19 cellular contexts compared by ENCODE assay signal in genomic region chr11:7690648-7691047, GRCh38. TPM values are rescaled to one million over a fixed set of nuclear protein-coding genes. Genes with fewer than 3 reads are reported as not detected.
DNase-seq lines count a peak whose midpoint lies in the region; ATAC-seq and TF ChIP-seq lines count a peak whose summit lies in the region.
"Had no signal": no experiment of that assay in that cellular context is flagged by ENCODE, and none has a peak within 500 bp of the region (broad histone marks: within the 10 kb centered on the region; RNA-seq: fewer than 3 reads in every experiment).

No MANE protein-coding gene starts in this region.

- no peaks in the 10 kb centered on the region for H3K79me1 ChIP-seq in trophoblast cell (ENCODE audit: low read length)

- H3K27me3 Mint-ChIP-seq in chondrocyte (ENCODE audit: low read depth) (no peaks in the 10 kb centered on the region), progenitor cell of endocrine pancreas (peaks cover 7% of the 10 kb centered on the region)
- peaks cover 27% of the 10 kb centered on the region in 2 donors for H3K27me3 Mint-ChIP-seq in CD4-positive, alpha-beta memory T cell

- H3K27ac Mint-ChIP-seq in chondrocyte (ENCODE audit: unreplicated experiment) (no peak overlapping the region), progenitor cell of endocrine pancreas (no peak overlapping the region)
- no peak overlapping the region for H3K27ac Mint-ChIP-seq in CD4-positive, alpha-beta memory T cell
- H3K27ac Mint-ChIP-seq: activated CD4-positive, alpha-beta T cell treated with anti-CD3 and anti-CD28 coated beads, Interleukin-2, amount 10 ng/mL, durations not matched to agents 7 days and 5 days; activated T-cell treated with anti-CD3 and anti-CD28 coated beads, Interleukin-2, amount 50 U/mL, for 24 hours had no signal

- H3K4me3 Mint-ChIP-seq in chondrocyte (ENCODE audit: unreplicated experiment) (no peak overlapping the region), progenitor cell of endocrine pancreas (ENCODE audit: low read depth) (no peak overlapping the region)
- no peak overlapping the region for H3K4me3 Mint-ChIP-seq in CD4-positive, alpha-beta memory T cell
- H3K4me3 Mint-ChIP-seq: activated CD4-positive, alpha-beta T cell treated with anti-CD3 and anti-CD28 coated beads, Interleukin-2, amount 10 ng/mL, durations not matched to agents 7 days and 5 days; activated T-cell treated with anti-CD3 and anti-CD28 coated beads, Interleukin-2, amount 50 U/mL, for 24 hours; CD4-positive, CD25-positive, alpha-beta regulatory T cell had no signal

- H2AK5ac ChIP-seq in trophoblast cell (ENCODE audit: low read length) = no peak overlapping the region

- no peak overlapping the region for H4K12ac ChIP-seq in trophoblast cell (ENCODE audit: low read depth, low read length)

- H3K9me3 Mint-ChIP-seq in chondrocyte (ENCODE audit: low read depth) = no peaks in the 10 kb centered on the region
- no peaks in the 10 kb centered on the region for H3K9me3 Mint-ChIP-seq in progenitor cell of endocrine pancreas (ENCODE audit: low read depth)
- H3K9me3 Mint-ChIP-seq in CD4-positive, alpha-beta memory T cell = no peaks in the 10 kb centered on the region
- H3K9me3 Mint-ChIP-seq: activated CD4-positive, alpha-beta T cell treated with anti-CD3 and anti-CD28 coated beads, Interleukin-2, amount 10 ng/mL, durations not matched to agents 7 days and 5 days; activated T-cell treated with anti-CD3 and anti-CD28 coated beads, Interleukin-2, amount 50 U/mL, for 24 hours; CD4-positive, CD25-positive, alpha-beta regulatory T cell had no signal

- H3K9me3 ChIP-seq in trophoblast cell (ENCODE audit: insufficient read depth, low read depth, low read length) (no peaks in the 10 kb centered on the region), gastroesophageal sphincter (no peaks in the 10 kb centered on the region)
- H3K9me3 ChIP-seq in CD4-positive, alpha-beta memory T cell (ENCODE audit: control insufficient read depth in 1 of 2, low read length in 2 of 2) = no peaks in the 10 kb centered on the region
- H3K9me3 ChIP-seq: esophagus squamous epithelium, lower lobe of right lung, stomach had no signal

- H3K36me3 Mint-ChIP-seq in chondrocyte (ENCODE audit: low read depth) (no peaks in the 10 kb centered on the region), progenitor cell of endocrine pancreas (ENCODE audit: insufficient read depth) (no peaks in the 10 kb centered on the region)
- H3K36me3 Mint-ChIP-seq in CD4-positive, alpha-beta memory T cell = no peaks in the 10 kb centered on the region
- H3K36me3 Mint-ChIP-seq: CD4-positive, CD25-positive, alpha-beta regulatory T cell had no signal

- H3K4me1 ChIP-seq in trophoblast cell (ENCODE audit: control insufficient read depth in 1 of 2, insufficient read depth in 2 of 2, low read length in 2 of 2) (peaks cover 0 to 3% of the 10 kb centered on the region in 2 experiments), gastroesophageal sphincter (no peaks in the 10 kb centered on the region)
- H3K4me1 ChIP-seq in CD4-positive, alpha-beta memory T cell (ENCODE audit: insufficient read depth, low read length) = peaks cover 6% of the 10 kb centered on the region
- H3K4me1 ChIP-seq: esophagus squamous epithelium had no signal

- no peak overlapping the region for H3K4me2 ChIP-seq in trophoblast cell (ENCODE audit: low read length)

- no peak overlapping the region for H2BK12ac ChIP-seq in trophoblast cell (ENCODE audit: low read length)

- H3K14ac ChIP-seq in trophoblast cell (ENCODE audit: low read length) = no peak overlapping the region

- intact Hi-C loops in CD4-positive, alpha-beta memory T cell (cut with micrococcal nuclease) = loop anchor here (5.0 kb wide), 1 partner anchor 338 kb away; no protein-coding TSS in a partner anchor

- TF ChIP-seq EP300 in gastroesophageal sphincter (IDR thresholded peaks at IDR 0.05) = no peak

- no peak for DNase-seq in chondrocyte (ENCODE audit: low spot score)
- DNase-seq in progenitor cell of endocrine pancreas (ENCODE audit: low spot score, unreplicated experiment) = no peak
- no peak for DNase-seq in trophoblast cell
- DNase-seq in CD4-positive, alpha-beta memory T cell = no peak
- DNase-seq: activated CD4-positive, alpha-beta T cell treated with anti-CD3 and anti-CD28 coated beads, Interleukin-2, amount 10 ng/mL, durations not matched to agents 7 days and 5 days; activated T-cell treated with anti-CD3 and anti-CD28 coated beads, Interleukin-2, amount 50 U/mL, for 24 hours; CD4-positive, CD25-positive, alpha-beta regulatory T cell; esophagus squamous epithelium; IMR-90; lower lobe of right lung; NCI-H1436; NCI-H526; stomach had no signal

- no peak overlapping the region for H2BK5ac ChIP-seq in trophoblast cell (ENCODE audit: low read depth, low read length, poor library complexity)

- CTCF ChIA-PET in CD4-positive, alpha-beta memory T cell (lab: Charles Lee; ENCODE audit: partially characterized antibody) = interaction anchor here (0.9 to 3.2 kb wide), 8 partner anchors 9 to 878 kb away, joined by 3 to 16 read pairs (median 5); partner anchors contain the start of gene PPFIBP2

- no peaks in the 10 kb centered on the region for H3K36me3 ChIP-seq in trophoblast cell (ENCODE audit: control insufficient read depth in 1 of 2, insufficient read depth in 2 of 2, low read length in 2 of 2)
- H3K36me3 ChIP-seq in gastroesophageal sphincter = no peaks in the 10 kb centered on the region
- H3K36me3 ChIP-seq in CD4-positive, alpha-beta memory T cell (ENCODE audit: insufficient read depth, low read length) = no peaks in the 10 kb centered on the region
- H3K36me3 ChIP-seq: esophagus squamous epithelium, lower lobe of right lung, stomach had no signal

- peak; percentile 74 for ATAC-seq in GM19351 (IDR thresholded peaks at IDR 0.05; ENCODE audit: unreplicated experiment)
- peak; percentile 53 for ATAC-seq in HG03439 (IDR thresholded peaks at IDR 0.05; ENCODE audit: unreplicated experiment)
- no peak for ATAC-seq in gastroesophageal sphincter
- ATAC-seq: lower lobe of right lung had no signal

- TF ChIP-seq CTCF in chondrocyte (IDR thresholded peaks at IDR 0.05) = peak; percentile 72
- TF ChIP-seq CTCF in progenitor cell of endocrine pancreas (IDR thresholded peaks at IDR 0.05; ENCODE audit: unreplicated experiment) = peak; percentile 27
- TF ChIP-seq CTCF in gastroesophageal sphincter (IDR thresholded peaks at IDR 0.05) = no peak

- no peak overlapping the region for H3K23ac ChIP-seq in trophoblast cell (ENCODE audit: low read length)

- no CpG with 5 or more reads among the region's 6 CpGs for WGBS in trophoblast cell (ENCODE audit: extremely low coverage, insufficient coverage, insufficient read length)
- WGBS in gastroesophageal sphincter (ENCODE audit: low coverage in 1 of 2), 2 donors = 54 to 78% methylated on average over 5 to 6 of the region's 6 CpGs

- H3K27ac ChIP-seq in trophoblast cell (ENCODE audit: low read depth, low read length) = no peak overlapping the region
- no peak overlapping the region for H3K27ac ChIP-seq in gastroesophageal sphincter
- no peak overlapping the region for H3K27ac ChIP-seq in CD4-positive, alpha-beta memory T cell (ENCODE audit: low read depth, low read length)
- H3K27ac ChIP-seq: coronary artery, esophagus squamous epithelium, lower lobe of right lung, RWPE1, stomach had no signal

- no peaks in the 10 kb centered on the region for H3K27me3 ChIP-seq in trophoblast cell (ENCODE audit: insufficient read depth, low read length)
- peaks cover 14% of the 10 kb centered on the region for H3K27me3 ChIP-seq in gastroesophageal sphincter
- no peaks in the 10 kb centered on the region for H3K27me3 ChIP-seq in CD4-positive, alpha-beta memory T cell (ENCODE audit: insufficient read depth, low read length)
- H3K27me3 ChIP-seq: stomach had no signal

- no peak overlapping the region for H4K91ac ChIP-seq in trophoblast cell (ENCODE audit: low read depth, low read length)

- no peak for TF ChIP-seq POLR2A in gastroesophageal sphincter (IDR thresholded peaks at IDR 0.05)

- no peak overlapping the region for H2AFZ ChIP-seq in trophoblast cell (ENCODE audit: insufficient read depth, low read length, poor library complexity)

- POLR2A ChIA-PET in CD4-positive, alpha-beta memory T cell (lab: Charles Lee; ENCODE audit: partially characterized antibody) = no interaction called here

- no peak overlapping the region for H2BK120ac ChIP-seq in trophoblast cell (ENCODE audit: insufficient read depth, low read length, poor library complexity)

- no peak overlapping the region for H3K4ac ChIP-seq in trophoblast cell (ENCODE audit: low read depth, low read length)

- H3K79me2 ChIP-seq in trophoblast cell (ENCODE audit: control insufficient read depth, insufficient read depth, low read length, poor library complexity) = no peaks in the 10 kb centered on the region

- H3K9ac ChIP-seq in trophoblast cell (ENCODE audit: low read length) = no peak overlapping the region

- H3K4me1 Mint-ChIP-seq in chondrocyte (ENCODE audit: low read depth) (peaks cover 15% of the 10 kb centered on the region), progenitor cell of endocrine pancreas (ENCODE audit: low read depth) (peaks cover 11% of the 10 kb centered on the region)
- no peaks in the 10 kb centered on the region for H3K4me1 Mint-ChIP-seq in CD4-positive, alpha-beta memory T cell
- H3K4me1 Mint-ChIP-seq: activated CD4-positive, alpha-beta T cell treated with anti-CD3 and anti-CD28 coated beads, Interleukin-2, amount 10 ng/mL, durations not matched to agents 7 days and 5 days; CD4-positive, CD25-positive, alpha-beta regulatory T cell had no signal

- H3K4me3 ChIP-seq in trophoblast cell (ENCODE audit: low read depth, low read length) = no peak overlapping the region
- no peak overlapping the region for H3K4me3 ChIP-seq in gastroesophageal sphincter
- no peak overlapping the region for H3K4me3 ChIP-seq in CD4-positive, alpha-beta memory T cell (ENCODE audit: low read length in 2 of 2)
- H3K4me3 ChIP-seq: coronary artery, esophagus squamous epithelium, lower lobe of right lung, stomach had no signal

- H3K18ac ChIP-seq in trophoblast cell (ENCODE audit: low read length) = no peak overlapping the region

- no peak overlapping the region for H4K8ac ChIP-seq in trophoblast cell (ENCODE audit: low read depth, low read length)

RNA-seq across cellular contexts. Expression of gene OVCH2, which starts 15.6 kb away (rescaled TPM):
- total RNA-seq in chondrocyte = 0.67 to 1.2 TPM (median 0.92 TPM) in 3 replicates
- 0.33 TPM in 1 of 2 replicates, not detected in the other for total RNA-seq in progenitor cell of endocrine pancreas
- 1.5 and 1.9 TPM in 2 replicates for polyA plus RNA-seq in trophoblast cell (2013)
- not detected for total RNA-seq in gastroesophageal sphincter
- not detected for total RNA-seq in CD4-positive, alpha-beta memory T cell
- not detected for polyA plus RNA-seq in CD4-positive, alpha-beta memory T cell
- total RNA-seq: activated CD4-positive, alpha-beta T cell treated with anti-CD3 and anti-CD28 coated beads, Interleukin-2, amount 10 ng/mL, durations not matched to agents 7 days and 5 days; CD4-positive, CD25-positive, alpha-beta regulatory T cell; IMR-90; T-helper 2 cell treated with Interferon-gamma antibody and Interleukin-4, amounts not matched to agents 100 ng/mL and 5 ng/mL, for 36 hours had no signal
- polyA plus RNA-seq: CD4-positive, CD25-positive, alpha-beta regulatory T cell had no signal

RNA-seq across cellular contexts. Expression of gene CYB5R2, which starts 17.3 kb away (rescaled TPM):
- total RNA-seq in chondrocyte = 7.0 to 12.7 TPM (median 12.6 TPM) in 3 replicates
- total RNA-seq in progenitor cell of endocrine pancreas = 9.1 and 9.7 TPM in 2 replicates
- polyA plus RNA-seq in trophoblast cell (2013) = 57.9 and 60.0 TPM in 2 replicates
- total RNA-seq in gastroesophageal sphincter = 1 to 10 TPM; 1.2 to 4.4 (median 2.1) TPM
- total RNA-seq in CD4-positive, alpha-beta memory T cell = not detected
- polyA plus RNA-seq in CD4-positive, alpha-beta memory T cell = under 1 TPM in 1 of 2 donors, not detected in 1; 0.17 TPM
- total RNA-seq: CD4-positive, CD25-positive, alpha-beta regulatory T cell had no signal

Comparison
In these comparisons a context has a peak if more than half of its experiments do, and no peak if none do; other contexts are left out.
1. CTCF ChIP-seq: peak in chondrocyte (single experiment) and progenitor cell of endocrine pancreas (single experiment); none in gastroesophageal sphincter (0 of 4).